In the genomic region with DNA sequence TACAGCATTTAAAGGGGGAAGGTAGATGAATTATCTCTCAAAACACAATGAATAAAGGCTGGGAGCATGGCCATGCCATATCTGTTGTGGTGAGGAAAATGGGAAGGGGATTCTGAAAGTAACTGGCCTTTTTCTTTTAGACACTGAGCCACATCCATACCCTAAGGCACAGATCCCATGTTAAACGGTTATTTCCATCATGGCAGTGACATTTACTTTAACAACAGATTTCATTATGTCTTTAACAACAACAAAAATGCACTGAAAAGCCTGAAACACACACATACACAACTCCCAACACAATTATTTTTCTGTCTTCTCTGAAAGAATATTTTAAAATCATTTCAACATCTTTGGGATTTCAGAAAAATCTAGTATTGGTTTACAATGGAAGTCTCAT, we compare ENCODE assay signal across 18 cellular contexts.
DNase-seq lines count a peak whose midpoint lies in the region; ATAC-seq and TF ChIP-seq lines count a peak whose summit lies in the region.
"Had no signal": no experiment of that assay in that cellular context is flagged by ENCODE, and none has a peak within 500 bp of the region (broad histone marks: within the 10 kb centered on the region; RNA-seq: fewer than 3 reads in every experiment).

No MANE protein-coding gene starts in this region.

- DNase-seq in A673 (ENCODE audit: low spot score) (no peak), Karpas-422 (no peak), SK-N-MC (ENCODE audit: low read depth, low spot score) (no peak), memory B cell (ENCODE audit: low spot score in 2 of 2) (no peak), Ammon's horn (ENCODE audit: low spot score) (no peak)
- DNase-seq in activated CD4-positive, alpha-beta T cell treated with anti-CD3 and anti-CD28 coated beads, Interleukin-2, amount 10 ng/mL, durations not matched to agents 24 days and 14 days: no peak
- DNase-seq: 8988T; ACHN; AML-193; C1 segment of cervical spinal cord; Calu3; CD4-positive, alpha-beta memory T cell; DMS153; DND-41; H9 had no signal

- peak overlapping the region; percentile 73 for H3K27ac Mint-ChIP-seq in memory B cell
- H3K27ac Mint-ChIP-seq in activated CD4-positive, alpha-beta T cell treated with anti-CD3 and anti-CD28 coated beads, Interleukin-2, amount 10 ng/mL, durations not matched to agents 24 days and 14 days: no peak overlapping the region
- H3K27ac Mint-ChIP-seq: H9 had no signal

- H3K27ac ChIP-seq in A673 (ENCODE audit: low read depth, low read length, poor library complexity, severe bottlenecking) (peak overlapping the region; percentile 89), Karpas-422 (ENCODE audit: low read length) (peak overlapping the region; percentile 74), SK-N-MC (peak overlapping the region; percentile 90)

- no peaks in the 10 kb centered on the region for H3K9me3 ChIP-seq in A673 (ENCODE audit: low read depth, low read length, poor library complexity, severe bottlenecking)
- H3K9me3 ChIP-seq in Karpas-422 (ENCODE audit: low read length): no peaks in the 10 kb centered on the region
- H3K9me3 ChIP-seq in SK-N-MC (ENCODE audit: low read depth, low read length): no peaks in the 10 kb centered on the region

- H3K4me2 ChIP-seq in Karpas-422 (ENCODE audit: low read depth, low read length, poor library complexity, severe bottlenecking): peak overlapping the region; percentile 52
- H3K4me2 ChIP-seq: GM23338 had no signal

- no peak overlapping the region for H2AFZ ChIP-seq in Karpas-422 (ENCODE audit: low read length)
- H2AFZ ChIP-seq: GM23338 had no signal

- H3K79me2 ChIP-seq in Karpas-422 (ENCODE audit: low read length): peaks cover 5% of the 10 kb centered on the region; the same call in 1 of the 2 replicates

- intact Hi-C loops in A673 (cut with micrococcal nuclease; ENCODE audit: unreplicated experiment): loop anchor here (2.0 to 5.0 kb wide), 3 partner anchors 239 to 491 kb away; partner anchors contain the start of gene CDK14
- intact Hi-C loops in activated CD4-positive, alpha-beta T cell treated with anti-CD3 and anti-CD28 coated beads, Interleukin-2, amount 10 ng/mL, durations not matched to agents 24 days and 14 days (cut with micrococcal nuclease): loop anchor here (5.0 to 10.0 kb wide), 2 partner anchors 549 to 1357 kb away; partner anchors contain the start of gene GATAD1

- H3K27me3 ChIP-seq in A673 (replicated peaks; ENCODE audit: insufficient read depth, low read depth, low read length, poor library complexity): no peaks in the 10 kb centered on the region
- H3K27me3 ChIP-seq in Karpas-422 (ENCODE audit: low read length): no peaks in the 10 kb centered on the region

- no peak overlapping the region for H3K4me3 Mint-ChIP-seq in memory B cell
- H3K4me3 Mint-ChIP-seq in activated CD4-positive, alpha-beta T cell treated with anti-CD3 and anti-CD28 coated beads, Interleukin-2, amount 10 ng/mL, durations not matched to agents 24 days and 14 days: no peak overlapping the region
- H3K4me3 Mint-ChIP-seq: CD4-positive, alpha-beta memory T cell; GM23338; H9 had no signal

- H3K27me3 Mint-ChIP-seq in memory B cell: no peaks in the 10 kb centered on the region
- H3K27me3 Mint-ChIP-seq in activated CD4-positive, alpha-beta T cell treated with anti-CD3 and anti-CD28 coated beads, Interleukin-2, amount 10 ng/mL, durations not matched to agents 24 days and 14 days: peaks cover 7% of the 10 kb centered on the region

- peaks cover 21% of the 10 kb centered on the region for H3K36me3 Mint-ChIP-seq in memory B cell
- H3K36me3 Mint-ChIP-seq in activated CD4-positive, alpha-beta T cell treated with anti-CD3 and anti-CD28 coated beads, Interleukin-2, amount 10 ng/mL, durations not matched to agents 24 days and 14 days (ENCODE audit: low read depth): no peaks in the 10 kb centered on the region
- H3K36me3 Mint-ChIP-seq: CD4-positive, alpha-beta memory T cell had no signal

- H3K9ac ChIP-seq in Karpas-422 (ENCODE audit: low read length) (0 out of 2 replicates have a peak overlapping the region, but pooled peaks have one; percentile 2), SK-N-MC (ENCODE audit: insufficient read length) (no peak overlapping the region)

- no peak overlapping the region for H3K4me3 ChIP-seq in A673 (ENCODE audit: low read depth, low read length, poor library complexity, severe bottlenecking)
- H3K4me3 ChIP-seq in Karpas-422 (ENCODE audit: low read length): 0 out of 2 replicates have a peak overlapping the region, but pooled peaks have one; percentile 10
- H3K4me3 ChIP-seq in SK-N-MC: no peak overlapping the region
- H3K4me3 ChIP-seq: GM23338 had no signal

- H4K20me1 ChIP-seq in Karpas-422 (ENCODE audit: insufficient read depth, low read depth, low read length): no peaks in the 10 kb centered on the region

- no peaks in the 10 kb centered on the region for H3K9me3 Mint-ChIP-seq in memory B cell
- H3K9me3 Mint-ChIP-seq in activated CD4-positive, alpha-beta T cell treated with anti-CD3 and anti-CD28 coated beads, Interleukin-2, amount 10 ng/mL, durations not matched to agents 24 days and 14 days: no peaks in the 10 kb centered on the region
- H3K9me3 Mint-ChIP-seq: GM23338, H9 had no signal

- POLR2A ChIA-PET in A673 (lab: Charles Lee; ENCODE audit: low non-redundant PET): interaction anchor here (0.7 kb wide), 1 partner anchor 336 kb away, joined by 3 read pairs; no protein-coding TSS in a partner anchor

- H3K9me2 ChIP-seq in Karpas-422 (replicated peaks; ENCODE audit: insufficient read depth, low read length): no peaks in the 10 kb centered on the region

- no peak for TF ChIP-seq CTCF in A673 (conservative IDR thresholded peaks at IDR 0.05; ENCODE audit: low read depth, low read length)

- H3K4me1 ChIP-seq in A673 (ENCODE audit: insufficient read depth, low read length, poor library complexity, severe bottlenecking) (peaks cover 95% of the 10 kb centered on the region), Karpas-422 (ENCODE audit: low read length) (peaks cover 28% of the 10 kb centered on the region)

- CTCF ChIA-PET in A673 (lab: Charles Lee): interaction anchor here (1.0 kb wide), 1 partner anchor 728 kb away, joined by 3 read pairs; no protein-coding TSS in a partner anchor

- no TSS peak for BruUV-seq in A673 (replicated peaks; lab: Mats Ljungman, UMichigan)

- no peak for ATAC-seq in memory B cell (ENCODE audit: low read depth)
- ATAC-seq in GM21825 (IDR thresholded peaks at IDR 0.05; ENCODE audit: unreplicated experiment): no peak
- ATAC-seq: GM23338, HCT116 had no signal

- H3K4me1 Mint-ChIP-seq in memory B cell: peaks cover 14% of the 10 kb centered on the region
- peaks cover 18% of the 10 kb centered on the region for H3K4me1 Mint-ChIP-seq in activated CD4-positive, alpha-beta T cell treated with anti-CD3 and anti-CD28 coated beads, Interleukin-2, amount 10 ng/mL, durations not matched to agents 24 days and 14 days

- H3K36me3 ChIP-seq in A673 (ENCODE audit: insufficient read depth, low read length, poor library complexity, severe bottlenecking) (no peaks in the 10 kb centered on the region), Karpas-422 (ENCODE audit: insufficient read depth, low read length) (no peaks in the 10 kb centered on the region), SK-N-MC (ENCODE audit: insufficient read depth, low read length) (peaks cover 13% of the 10 kb centered on the region)
